ENCODE assay signal across 8 cellular contexts in genomic region chr6:73388433-73388799, GRCh38. TPM values are rescaled to one million over a fixed set of nuclear protein-coding genes. Genes with fewer than 3 reads are reported as not detected.
DNase-seq lines count a peak whose midpoint lies in the region; ATAC-seq and TF ChIP-seq lines count a peak whose summit lies in the region.

No MANE protein-coding gene starts in this region.

- peak overlapping the region; percentile 47 for H3K4me3 ChIP-seq in kidney epithelial cell (ENCODE audit: low read depth, low read length)
- H3K4me3 ChIP-seq in transverse colon, result peak overlapping the region; percentile 39 to 72 (median 46)

- no peaks in the 10 kb centered on the region for H3K27me3 Mint-ChIP-seq in activated CD4-positive, alpha-beta memory T cell treated with anti-CD3 and anti-CD28 coated beads, Interleukin-2, amount 10 ng/mL, durations not matched to agents 7 days and 5 days

- peak overlapping the region in 1 of 4 donors; percentile 59 for H3K27ac ChIP-seq in transverse colon

- peaks cover 0 to 8% (median 5%) of the 10 kb centered on the region in 4 donors for H3K4me1 ChIP-seq in transverse colon

- H3K36me3 Mint-ChIP-seq in activated CD4-positive, alpha-beta memory T cell treated with anti-CD3 and anti-CD28 coated beads, Interleukin-2, amount 10 ng/mL, durations not matched to agents 7 days and 5 days (ENCODE audit: low read depth), result peaks cover 18% of the 10 kb centered on the region

- H3K36me3 ChIP-seq in kidney epithelial cell (ENCODE audit: control insufficient read depth, insufficient read depth, low read length) (no peaks in the 10 kb centered on the region), transverse colon (no peaks in the 10 kb centered on the region)

- intact Hi-C loops in transverse colon (cut with DNase I; ENCODE audit: low total_unique reads), result no loop called here

- ATAC-seq in GM18867 (IDR thresholded peaks at IDR 0.05; ENCODE audit: unreplicated experiment), result peak; percentile 7
- peak; percentile 20 for ATAC-seq in HG02798 (IDR thresholded peaks at IDR 0.05; ENCODE audit: poor library complexity, unreplicated experiment)
- ATAC-seq in activated CD4-positive, CD25-positive, alpha-beta regulatory T cell treated with anti-CD3 and anti-CD28 coated beads, Interleukin-2, amount 50 U/mL, for 24 hours, result no peak

- H3K4me1 Mint-ChIP-seq in activated CD4-positive, alpha-beta memory T cell treated with anti-CD3 and anti-CD28 coated beads, Interleukin-2, amount 10 ng/mL, durations not matched to agents 7 days and 5 days, result peaks cover 37% of the 10 kb centered on the region

- CTCF ChIA-PET in activated CD4-positive, alpha-beta memory T cell treated with anti-CD3 and anti-CD28 coated beads, Interleukin-2, amount 10 ng/mL, durations not matched to agents 7 days and 5 days (lab: Charles Lee), result interaction anchor here (0.9 to 2.4 kb wide), 13 partner anchors 10 to 82 kb away, joined by 3 to 14 read pairs (median 4); partner anchors contain the start of gene MTO1

- H3K9me3 ChIP-seq in transverse colon, result no peaks in the 10 kb centered on the region

- H3K27ac Mint-ChIP-seq in activated CD4-positive, alpha-beta memory T cell treated with anti-CD3 and anti-CD28 coated beads, Interleukin-2, amount 10 ng/mL, durations not matched to agents 7 days and 5 days, result peak overlapping the region; percentile 89

- TF ChIP-seq CTCF in kidney epithelial cell (IDR thresholded peaks at IDR 0.05; ENCODE audit: insufficient read depth, low read length, poor library complexity, severe bottlenecking) (no peak), transverse colon (IDR thresholded peaks at IDR 0.05) (no peak)

- WGBS in transverse colon (ENCODE audit: low coverage in 1 of 2), 2 donors, result 39 to 58% methylated on average over 2 to 4 of the region's 4 CpGs

- H3K4me3 Mint-ChIP-seq in activated CD4-positive, alpha-beta memory T cell treated with anti-CD3 and anti-CD28 coated beads, Interleukin-2, amount 10 ng/mL, durations not matched to agents 7 days and 5 days, result peak overlapping the region; percentile 80

- POLR2A ChIA-PET in activated CD4-positive, alpha-beta memory T cell treated with anti-CD3 and anti-CD28 coated beads, Interleukin-2, amount 10 ng/mL, durations not matched to agents 7 days and 5 days (lab: Charles Lee), result interaction anchor here (0.6 to 5.3 kb wide), 22 partner anchors 8 to 1897 kb away, joined by 3 to 50 read pairs (median 5); partner anchors contain the start of genes CGAS, EEF1A1, KHDC1 and MTO1

- no peaks in the 10 kb centered on the region for H3K9me3 Mint-ChIP-seq in activated CD4-positive, alpha-beta memory T cell treated with anti-CD3 and anti-CD28 coated beads, Interleukin-2, amount 10 ng/mL, durations not matched to agents 7 days and 5 days

- H3K27me3 ChIP-seq in kidney epithelial cell (ENCODE audit: control insufficient read depth, insufficient read depth, low read length), result no peaks in the 10 kb centered on the region
- no peaks in the 10 kb centered on the region for H3K27me3 ChIP-seq in transverse colon

- in situ Hi-C loops in transverse colon (cut with MboI; ENCODE audit: low pct_ligation_motif_present in 1 of 4, low pct_unique_long_range_greater_than_20kb in 1 of 4, low sequenced_read_pairs in 3 of 4), result no loop called here

- TF ChIP-seq EP300 in transverse colon (IDR thresholded peaks at IDR 0.05; ENCODE audit: low read depth), result no peak

- TF ChIP-seq POLR2A in transverse colon (IDR thresholded peaks at IDR 0.05), result no peak

- DNase-seq in activated CD4-positive, alpha-beta memory T cell treated with anti-CD3 and anti-CD28 coated beads, Interleukin-2, amount 10 ng/mL, durations not matched to agents 7 days and 5 days, result peak; percentile 21
- DNase-seq in kidney epithelial cell (ENCODE audit: low read depth) (no peak), transverse colon (no peak), T-helper 9 cell (no peak), HuH-7.5 (ENCODE audit: low spot score) (no peak)

RNA-seq across cellular contexts. Expression of gene DDX43, which starts 6.2 kb away (rescaled TPM):
- total RNA-seq in activated CD4-positive, alpha-beta memory T cell treated with anti-CD3 and anti-CD28 coated beads, Interleukin-2, amount 10 ng/mL, durations not matched to agents 7 days and 5 days, result under 1 TPM; 0.80 to 0.88 TPM
- total RNA-seq in kidney epithelial cell (1.1 and 1.2 TPM in 2 replicates), transverse colon (1 to 10 TPM in 2 of 4 donors, not detected in 2; 1.2 to 2.6 TPM)

RNA-seq across cellular contexts. Expression of gene OOEP, which starts 18.7 kb away (rescaled TPM):
- under 1 TPM; 0.33 to 0.68 TPM for total RNA-seq in activated CD4-positive, alpha-beta memory T cell treated with anti-CD3 and anti-CD28 coated beads, Interleukin-2, amount 10 ng/mL, durations not matched to agents 7 days and 5 days
- total RNA-seq in kidney epithelial cell (0.41 and 0.50 TPM in 2 replicates), transverse colon (not detected)

RNA-seq across cellular contexts. Expression of gene KHDC3L, which starts 26.0 kb away (rescaled TPM):
- total RNA-seq in activated CD4-positive, alpha-beta memory T cell treated with anti-CD3 and anti-CD28 coated beads, Interleukin-2, amount 10 ng/mL, durations not matched to agents 7 days and 5 days, result not detected
- total RNA-seq in kidney epithelial cell (not detected in 2 replicates), transverse colon (not detected)

RNA-seq across cellular contexts. Expression of gene DPPA5, which starts 34.3 kb away (rescaled TPM):
- not detected for total RNA-seq in activated CD4-positive, alpha-beta memory T cell treated with anti-CD3 and anti-CD28 coated beads, Interleukin-2, amount 10 ng/mL, durations not matched to agents 7 days and 5 days
- total RNA-seq in kidney epithelial cell, result not detected in 2 replicates
- total RNA-seq in transverse colon, result not detected

Comparison
In these comparisons a context has a peak if more than half of its experiments do, and no peak if none do; other contexts are left out.
1. ATAC-seq: peak in GM18867 (single experiment) and HG02798 (single experiment); none in activated CD4-positive, CD25-positive, alpha-beta regulatory T cell treated with anti-CD3 and anti-CD28 coated beads, Interleukin-2, amount 50 U/mL, for 24 hours (0 of 2).